9 cellular contexts compared by ENCODE assay signal in the genomic region with DNA sequence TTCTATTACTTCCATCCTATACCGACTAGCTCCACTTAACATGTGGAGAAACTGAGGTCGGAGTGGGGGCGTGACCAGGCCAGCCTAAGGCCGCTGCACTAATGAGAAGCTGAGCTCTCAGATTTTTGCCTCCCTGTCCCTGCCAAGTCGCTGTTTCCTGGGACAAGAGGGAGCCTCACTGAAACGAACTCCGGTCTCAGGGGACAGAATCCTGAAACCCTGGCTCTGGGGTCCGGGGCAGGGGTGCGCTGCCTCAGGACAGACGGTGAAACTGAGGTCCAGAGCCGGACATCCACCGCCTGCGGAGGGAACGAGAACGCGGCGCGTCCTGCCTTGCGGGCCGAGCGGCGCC. TPM values are rescaled to one million over a fixed set of nuclear protein-coding genes. Genes with fewer than 3 reads are reported as not detected.
DNase-seq lines count a peak whose midpoint lies in the region; ATAC-seq and TF ChIP-seq lines count a peak whose summit lies in the region.
"Had no signal": no experiment of that assay in that cellular context is flagged by ENCODE, and none has a peak within 500 bp of the region (broad histone marks: within the 10 kb centered on the region; RNA-seq: fewer than 3 reads in every experiment).

No MANE protein-coding gene starts in this region.

- no peak overlapping the region for H3K27ac ChIP-seq in brain microvascular endothelial cell
- H3K27ac ChIP-seq in liver (ENCODE audit: low read depth in 1 of 2, low read length in 2 of 2) = peak overlapping the region in 1 of 2 donors; percentile 7
- peak overlapping the region; percentile 71 to 75 for H3K27ac ChIP-seq in thoracic aorta

- ATAC-seq in thoracic aorta (ENCODE audit: insufficient number of reproducible peaks, low FRiP score, low read depth) = no peak

- no peak for TF ChIP-seq RAD21 in liver (IDR thresholded peaks at IDR 0.05)

- in situ Hi-C loops in brain microvascular endothelial cell (cut with HindIII; ENCODE audit: low pct_ligation_motif_present, low sequenced_read_pairs) = no loop called here

- H3K27me3 ChIP-seq in brain microvascular endothelial cell (replicated peaks) (no peaks in the 10 kb centered on the region), liver (ENCODE audit: control insufficient read depth in 4 of 4, insufficient read depth in 4 of 4, low read length in 3 of 4) (no peaks in the 10 kb centered on the region), thoracic aorta (replicated peaks; ENCODE audit: insufficient read depth) (no peaks in the 10 kb centered on the region)

- no peaks in the 10 kb centered on the region for H3K9me3 ChIP-seq in liver (ENCODE audit: control insufficient read depth in 4 of 4, low read length in 3 of 4)
- no peaks in the 10 kb centered on the region for H3K9me3 ChIP-seq in thoracic aorta

- H3K36me3 ChIP-seq in brain microvascular endothelial cell (replicated peaks) = no peaks in the 10 kb centered on the region
- H3K36me3 ChIP-seq in liver (ENCODE audit: control insufficient read depth in 4 of 4, insufficient read depth in 3 of 4, low read depth in 1 of 4, low read length in 3 of 4) = no peaks in the 10 kb centered on the region
- peaks cover 3% of the 10 kb centered on the region for H3K36me3 ChIP-seq in thoracic aorta

- WGBS in liver = 16% methylated on average over 22 of the region's 22 CpGs

- H3K4me1 ChIP-seq in liver (ENCODE audit: control insufficient read depth in 4 of 4, insufficient read depth in 4 of 4, low read length in 3 of 4) = peaks cover 0 to 12% (median 0%) of the 10 kb centered on the region in 4 donors
- H3K4me1 ChIP-seq in thoracic aorta (ENCODE audit: control insufficient read depth in 1 of 2, low read depth in 2 of 2) = peaks cover 5 to 44% of the 10 kb centered on the region in 2 donors

- no peak overlapping the region for H3K9ac ChIP-seq in liver (ENCODE audit: low read depth in 1 of 2, low read length in 2 of 2)

- TF ChIP-seq CTCF in brain microvascular endothelial cell (IDR thresholded peaks at IDR 0.05; ENCODE audit: low read depth, low read length, missing control alignments) (no peak), liver (IDR thresholded peaks at IDR 0.05; ENCODE audit: low read depth, low read length, missing input control) (no peak), thoracic aorta (IDR thresholded peaks at IDR 0.05) (no peak)

- H3K4me3 ChIP-seq in brain microvascular endothelial cell (ENCODE audit: low read depth, low read length) = peak overlapping the region; percentile 62
- H3K4me3 ChIP-seq in liver (ENCODE audit: low read depth in 1 of 3, low read length in 3 of 3) = peak overlapping the region in 2 of 3 donors; percentile 3 to 60
- peak overlapping the region; percentile 79 for H3K4me3 ChIP-seq in thoracic aorta

- DNase-seq in NCI-H1092 treated with DMSO at 0.1 percent for 48 hours (lab: John Stamatoyannopoulos, UW) (peak; percentile 22), NCI-H1092 (lab: John Stamatoyannopoulos, UW) (no peak), brain microvascular endothelial cell (no peak), thoracic aorta (ENCODE audit: low spot score) (no peak), MV-4-11 (lab: John Stamatoyannopoulos, UW) (no peak), mesenteric fat pad (ENCODE audit: low spot score) (no peak), kidney glomerular epithelial cell (lab: John Stamatoyannopoulos, UW) (no peak)

TF ChIP-seq in liver, 16 proteins besides CTCF, POLR2A, EP300 and RAD21:
- TF ChIP-seq RXRA (IDR thresholded peaks at IDR 0.05) (no peak), HNF4A (conservative IDR thresholded peaks at IDR 0.05) (no peak), FOXA2 (IDR thresholded peaks at IDR 0.05) (no peak), HNF4G (IDR thresholded peaks at IDR 0.05) (no peak), SP1 (IDR thresholded peaks at IDR 0.05) (no peak), JUND (IDR thresholded peaks at IDR 0.05) (no peak), NR2F2 (IDR thresholded peaks at IDR 0.05) (no peak), FOXA1 (IDR thresholded peaks at IDR 0.05) (no peak), TAF1 (conservative IDR thresholded peaks at IDR 0.05) (no peak), EGR1 (IDR thresholded peaks at IDR 0.05; ENCODE audit: low read depth in 2 of 2) (no peak), YY1 (IDR thresholded peaks at IDR 0.05) (no peak)
- TF ChIP-seq, protein P1, sequence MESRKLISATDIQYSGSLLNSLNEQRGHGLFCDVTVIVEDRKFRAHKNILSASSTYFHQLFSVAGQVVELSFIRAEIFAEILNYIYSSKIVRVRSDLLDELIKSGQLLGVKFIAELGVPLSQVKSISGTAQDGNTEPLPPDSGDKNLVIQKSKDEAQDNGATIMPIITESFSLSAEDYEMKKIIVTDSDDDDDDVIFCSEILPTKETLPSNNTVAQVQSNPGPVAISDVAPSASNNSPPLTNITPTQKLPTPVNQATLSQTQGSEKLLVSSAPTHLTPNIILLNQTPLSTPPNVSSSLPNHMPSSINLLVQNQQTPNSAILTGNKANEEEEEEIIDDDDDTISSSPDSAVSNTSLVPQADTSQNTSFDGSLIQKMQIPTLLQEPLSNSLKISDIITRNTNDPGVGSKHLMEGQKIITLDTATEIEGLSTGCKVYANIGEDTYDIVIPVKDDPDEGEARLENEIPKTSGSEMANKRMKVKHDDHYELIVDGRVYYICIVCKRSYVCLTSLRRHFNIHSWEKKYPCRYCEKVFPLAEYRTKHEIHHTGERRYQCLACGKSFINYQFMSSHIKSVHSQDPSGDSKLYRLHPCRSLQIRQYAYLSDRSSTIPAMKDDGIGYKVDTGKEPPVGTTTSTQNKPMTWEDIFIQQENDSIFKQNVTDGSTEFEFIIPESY (IDR thresholded peaks at IDR 0.05) = no peak
- TF ChIP-seq, protein P2, sequence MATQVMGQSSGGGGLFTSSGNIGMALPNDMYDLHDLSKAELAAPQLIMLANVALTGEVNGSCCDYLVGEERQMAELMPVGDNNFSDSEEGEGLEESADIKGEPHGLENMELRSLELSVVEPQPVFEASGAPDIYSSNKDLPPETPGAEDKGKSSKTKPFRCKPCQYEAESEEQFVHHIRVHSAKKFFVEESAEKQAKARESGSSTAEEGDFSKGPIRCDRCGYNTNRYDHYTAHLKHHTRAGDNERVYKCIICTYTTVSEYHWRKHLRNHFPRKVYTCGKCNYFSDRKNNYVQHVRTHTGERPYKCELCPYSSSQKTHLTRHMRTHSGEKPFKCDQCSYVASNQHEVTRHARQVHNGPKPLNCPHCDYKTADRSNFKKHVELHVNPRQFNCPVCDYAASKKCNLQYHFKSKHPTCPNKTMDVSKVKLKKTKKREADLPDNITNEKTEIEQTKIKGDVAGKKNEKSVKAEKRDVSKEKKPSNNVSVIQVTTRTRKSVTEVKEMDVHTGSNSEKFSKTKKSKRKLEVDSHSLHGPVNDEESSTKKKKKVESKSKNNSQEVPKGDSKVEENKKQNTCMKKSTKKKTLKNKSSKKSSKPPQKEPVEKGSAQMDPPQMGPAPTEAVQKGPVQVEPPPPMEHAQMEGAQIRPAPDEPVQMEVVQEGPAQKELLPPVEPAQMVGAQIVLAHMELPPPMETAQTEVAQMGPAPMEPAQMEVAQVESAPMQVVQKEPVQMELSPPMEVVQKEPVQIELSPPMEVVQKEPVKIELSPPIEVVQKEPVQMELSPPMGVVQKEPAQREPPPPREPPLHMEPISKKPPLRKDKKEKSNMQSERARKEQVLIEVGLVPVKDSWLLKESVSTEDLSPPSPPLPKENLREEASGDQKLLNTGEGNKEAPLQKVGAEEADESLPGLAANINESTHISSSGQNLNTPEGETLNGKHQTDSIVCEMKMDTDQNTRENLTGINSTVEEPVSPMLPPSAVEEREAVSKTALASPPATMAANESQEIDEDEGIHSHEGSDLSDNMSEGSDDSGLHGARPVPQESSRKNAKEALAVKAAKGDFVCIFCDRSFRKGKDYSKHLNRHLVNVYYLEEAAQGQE (IDR thresholded peaks at IDR 0.05) = no peak
- TF ChIP-seq, protein P3, sequence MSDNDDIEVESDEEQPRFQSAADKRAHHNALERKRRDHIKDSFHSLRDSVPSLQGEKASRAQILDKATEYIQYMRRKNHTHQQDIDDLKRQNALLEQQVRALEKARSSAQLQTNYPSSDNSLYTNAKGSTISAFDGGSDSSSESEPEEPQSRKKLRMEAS (IDR thresholded peaks at IDR 0.05) = no peak
TF ChIP-seq in liver: peak in this region for 0.

RNA-seq across cellular contexts. Expression of a gene that starts 0.2 kb away (rescaled TPM):
- 10 to 100 TPM in 1 of 2 donors, 1 to 10 TPM in 1; 4.7 to 33.0 TPM for total RNA-seq in liver
- polyA plus RNA-seq in liver = 1 to 10 TPM; 3.9 to 7.0 TPM
- total RNA-seq in thoracic aorta = 10 to 100 TPM; 10.2 to 25.9 TPM
- total RNA-seq in mesenteric fat pad = 8.5 TPM

RNA-seq across cellular contexts. Expression of a gene that starts 31.0 kb away (rescaled TPM):
- under 1 TPM; 0.14 to 0.33 TPM for total RNA-seq in liver
- under 1 TPM in 1 of 2 donors, not detected in 1; 0.22 TPM for polyA plus RNA-seq in liver
- total RNA-seq in thoracic aorta = under 1 TPM in 1 of 2 donors, not detected in 1; 0.54 TPM
- not detected for total RNA-seq in mesenteric fat pad
- total RNA-seq: RPMI7951 had no signal

RNA-seq across cellular contexts. Expression of a gene that starts 49.1 kb away (rescaled TPM):
- 10 to 100 TPM; 20.0 to 28.0 TPM for total RNA-seq in liver
- 10 to 100 TPM; 12.2 to 28.0 TPM for polyA plus RNA-seq in liver
- total RNA-seq in thoracic aorta = 10 to 100 TPM; 38.2 to 67.2 TPM
- total RNA-seq in mesenteric fat pad = 39.9 TPM
